In genomic region chr10:99620713-99621453, GRCh38 we compare ENCODE assay signal across 1 cellular context.
TF ChIP-seq lines count a peak whose summit lies in the region.

No MANE protein-coding gene starts in this region.

TF ChIP-seq in HEK293, 187 proteins besides CTCF, POLR2A, EP300 and RAD21 (continued from another document and continues in another):
- TF ChIP-seq ZBTB1 (tag by site-specific recombination; IDR thresholded peaks at IDR 0.05) (peak; percentile 51; the same call in 1 of the 2 replicates), ZNF19 (tag by site-specific recombination; IDR thresholded peaks at IDR 0.05; ENCODE audit: low read depth) (no peak), ZXDB (tag by site-specific recombination; IDR thresholded peaks at IDR 0.05) (peak; percentile 88), ZNF341 (tag by site-specific recombination; IDR thresholded peaks at IDR 0.05; ENCODE audit: low read depth) (peak; percentile 62), ZBTB48 (tag by site-specific recombination; IDR thresholded peaks at IDR 0.05) (peak; percentile 99), ZNF76 (tag by site-specific recombination; IDR thresholded peaks at IDR 0.05; ENCODE audit: borderline replicate concordance, low read depth) (peak; percentile 65; the same call in 1 of the 2 replicates), KLF9 (tag by site-specific recombination; IDR thresholded peaks at IDR 0.05; ENCODE audit: low read depth) (peak; percentile 69), ZNF561 (tag by site-specific recombination; IDR thresholded peaks at IDR 0.05; ENCODE audit: borderline replicate concordance) (peak; percentile 75), ZIC2 (tag by site-specific recombination; IDR thresholded peaks at IDR 0.05) (peak; percentile 39; the same call in 1 of the 2 replicates), ZNF629 (tag by site-specific recombination; IDR thresholded peaks at IDR 0.05) (peak; percentile 92), WT1 (tag by site-specific recombination; IDR thresholded peaks at IDR 0.05) (peak; percentile 72), ZNF174 (tag by site-specific recombination; IDR thresholded peaks at IDR 0.05) (no peak), GLI2 (tag by site-specific recombination; IDR thresholded peaks at IDR 0.05; ENCODE audit: borderline replicate concordance, low read depth) (no peak), ZFHX2 (tag by site-specific recombination; conservative IDR thresholded peaks at IDR 0.05) (peak; percentile 87), ZNF239 (tag by site-specific recombination; IDR thresholded peaks at IDR 0.05) (0 out of 2 replicates have a peak, but pooled peaks have one; percentile 43), EGR2 (tag by site-specific recombination; IDR thresholded peaks at IDR 0.05; ENCODE audit: low read depth) (peak; percentile 70), ZBTB8A (tag by site-specific recombination; IDR thresholded peaks at IDR 0.05) (peak; percentile 83), SP2 (tag by site-specific recombination; IDR thresholded peaks at IDR 0.05) (peak; percentile 75), ZBTB17 (tag by site-specific recombination; IDR thresholded peaks at IDR 0.05) (peak; percentile 93), KLF7 (tag by site-specific recombination; IDR thresholded peaks at IDR 0.05; ENCODE audit: borderline replicate concordance) (0 out of 2 replicates have a peak, but pooled peaks have one; percentile 66), MZF1 (tag by site-specific recombination; IDR thresholded peaks at IDR 0.05; ENCODE audit: borderline replicate concordance) (peak; percentile 33; the same call in 1 of the 2 replicates), ZNF449 (tag by site-specific recombination; IDR thresholded peaks at IDR 0.05) (peak; percentile 33; the same call in 1 of the 2 replicates), ZNF560 (tag by site-specific recombination; IDR thresholded peaks at IDR 0.05; ENCODE audit: borderline replicate concordance) (no peak), ZNF639 (tag by site-specific recombination; IDR thresholded peaks at IDR 0.05) (peak; percentile 35; the same call in 1 of the 2 replicates), ZBTB7A (tag by site-specific recombination; IDR thresholded peaks at IDR 0.05; ENCODE audit: low read depth) (peak; percentile 88), ZNF157 (tag by site-specific recombination; IDR thresholded peaks at IDR 0.05) (no peak), ZNF701 (tag by site-specific recombination; IDR thresholded peaks at IDR 0.05) (no peak), ZNF596 (tag by site-specific recombination; IDR thresholded peaks at IDR 0.05) (no peak), ZNF311 (tag by site-specific recombination; IDR thresholded peaks at IDR 0.05; ENCODE audit: borderline replicate concordance) (no peak), ZEB2 (tag by site-specific recombination; IDR thresholded peaks at IDR 0.05) (peak; percentile 90), KLF10 (tag by site-specific recombination; IDR thresholded peaks at IDR 0.05) (peak; percentile 64), KLF16 (tag by site-specific recombination; IDR thresholded peaks at IDR 0.05) (peak; percentile 90), ZNF366 (tag by site-specific recombination; conservative IDR thresholded peaks at IDR 0.05) (peak; percentile 53; the same call in 1 of the 2 replicates), SP3 (tag by site-specific recombination; IDR thresholded peaks at IDR 0.05) (peak; percentile 79), PRDM4 (tag by site-specific recombination; IDR thresholded peaks at IDR 0.05) (no peak), ZBTB21 (tag by site-specific recombination; IDR thresholded peaks at IDR 0.05) (peak; percentile 50; the same call in 1 of the 2 replicates), REPIN1 (tag by site-specific recombination; IDR thresholded peaks at IDR 0.05; ENCODE audit: low read depth) (0 out of 2 replicates have a peak, but pooled peaks have one; percentile 14), GLIS1 (tag by site-specific recombination; IDR thresholded peaks at IDR 0.05) (peak; percentile 74), ZNF785 (tag by site-specific recombination; IDR thresholded peaks at IDR 0.05) (peak; percentile 51; the same call in 1 of the 2 replicates)
- TF ChIP-seq, protein P1, sequence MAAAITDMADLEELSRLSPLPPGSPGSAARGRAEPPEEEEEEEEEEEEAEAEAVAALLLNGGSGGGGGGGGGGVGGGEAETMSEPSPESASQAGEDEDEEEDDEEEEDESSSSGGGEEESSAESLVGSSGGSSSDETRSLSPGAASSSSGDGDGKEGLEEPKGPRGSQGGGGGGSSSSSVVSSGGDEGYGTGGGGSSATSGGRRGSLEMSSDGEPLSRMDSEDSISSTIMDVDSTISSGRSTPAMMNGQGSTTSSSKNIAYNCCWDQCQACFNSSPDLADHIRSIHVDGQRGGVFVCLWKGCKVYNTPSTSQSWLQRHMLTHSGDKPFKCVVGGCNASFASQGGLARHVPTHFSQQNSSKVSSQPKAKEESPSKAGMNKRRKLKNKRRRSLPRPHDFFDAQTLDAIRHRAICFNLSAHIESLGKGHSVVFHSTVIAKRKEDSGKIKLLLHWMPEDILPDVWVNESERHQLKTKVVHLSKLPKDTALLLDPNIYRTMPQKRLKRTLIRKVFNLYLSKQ (tag by site-specific recombination; IDR thresholded peaks at IDR 0.05; ENCODE audit: borderline replicate concordance) = no peak
- TF ChIP-seq, protein P2, sequence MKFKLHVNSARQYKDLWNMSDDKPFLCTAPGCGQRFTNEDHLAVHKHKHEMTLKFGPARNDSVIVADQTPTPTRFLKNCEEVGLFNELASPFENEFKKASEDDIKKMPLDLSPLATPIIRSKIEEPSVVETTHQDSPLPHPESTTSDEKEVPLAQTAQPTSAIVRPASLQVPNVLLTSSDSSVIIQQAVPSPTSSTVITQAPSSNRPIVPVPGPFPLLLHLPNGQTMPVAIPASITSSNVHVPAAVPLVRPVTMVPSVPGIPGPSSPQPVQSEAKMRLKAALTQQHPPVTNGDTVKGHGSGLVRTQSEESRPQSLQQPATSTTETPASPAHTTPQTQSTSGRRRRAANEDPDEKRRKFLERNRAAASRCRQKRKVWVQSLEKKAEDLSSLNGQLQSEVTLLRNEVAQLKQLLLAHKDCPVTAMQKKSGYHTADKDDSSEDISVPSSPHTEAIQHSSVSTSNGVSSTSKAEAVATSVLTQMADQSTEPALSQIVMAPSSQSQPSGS (tag by site-specific recombination; IDR thresholded peaks at IDR 0.05; ENCODE audit: low read depth) = no peak
- TF ChIP-seq, protein P3, sequence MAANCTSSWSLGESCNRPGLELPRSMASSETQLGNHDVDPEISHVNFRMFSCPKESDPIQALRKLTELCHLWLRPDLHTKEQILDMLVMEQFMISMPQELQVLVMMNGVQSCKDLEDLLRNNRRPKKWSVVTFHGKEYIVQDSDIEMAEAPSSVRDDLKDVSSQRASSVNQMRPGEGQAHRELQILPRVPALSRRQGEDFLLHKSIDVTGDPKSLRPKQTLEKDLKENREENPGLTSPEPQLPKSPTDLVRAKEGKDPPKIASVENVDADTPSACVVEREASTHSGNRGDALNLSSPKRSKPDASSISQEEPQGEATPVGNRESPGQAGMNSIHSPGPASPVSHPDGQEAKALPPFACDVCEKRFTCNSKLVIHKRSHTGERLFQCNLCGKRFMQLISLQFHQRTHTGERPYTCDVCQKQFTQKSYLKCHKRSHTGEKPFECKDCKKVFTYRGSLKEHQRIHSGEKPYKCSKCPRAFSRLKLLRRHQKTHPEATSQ (tag by site-specific recombination; IDR thresholded peaks at IDR 0.05) = peak; percentile 97
- TF ChIP-seq, protein P4, sequence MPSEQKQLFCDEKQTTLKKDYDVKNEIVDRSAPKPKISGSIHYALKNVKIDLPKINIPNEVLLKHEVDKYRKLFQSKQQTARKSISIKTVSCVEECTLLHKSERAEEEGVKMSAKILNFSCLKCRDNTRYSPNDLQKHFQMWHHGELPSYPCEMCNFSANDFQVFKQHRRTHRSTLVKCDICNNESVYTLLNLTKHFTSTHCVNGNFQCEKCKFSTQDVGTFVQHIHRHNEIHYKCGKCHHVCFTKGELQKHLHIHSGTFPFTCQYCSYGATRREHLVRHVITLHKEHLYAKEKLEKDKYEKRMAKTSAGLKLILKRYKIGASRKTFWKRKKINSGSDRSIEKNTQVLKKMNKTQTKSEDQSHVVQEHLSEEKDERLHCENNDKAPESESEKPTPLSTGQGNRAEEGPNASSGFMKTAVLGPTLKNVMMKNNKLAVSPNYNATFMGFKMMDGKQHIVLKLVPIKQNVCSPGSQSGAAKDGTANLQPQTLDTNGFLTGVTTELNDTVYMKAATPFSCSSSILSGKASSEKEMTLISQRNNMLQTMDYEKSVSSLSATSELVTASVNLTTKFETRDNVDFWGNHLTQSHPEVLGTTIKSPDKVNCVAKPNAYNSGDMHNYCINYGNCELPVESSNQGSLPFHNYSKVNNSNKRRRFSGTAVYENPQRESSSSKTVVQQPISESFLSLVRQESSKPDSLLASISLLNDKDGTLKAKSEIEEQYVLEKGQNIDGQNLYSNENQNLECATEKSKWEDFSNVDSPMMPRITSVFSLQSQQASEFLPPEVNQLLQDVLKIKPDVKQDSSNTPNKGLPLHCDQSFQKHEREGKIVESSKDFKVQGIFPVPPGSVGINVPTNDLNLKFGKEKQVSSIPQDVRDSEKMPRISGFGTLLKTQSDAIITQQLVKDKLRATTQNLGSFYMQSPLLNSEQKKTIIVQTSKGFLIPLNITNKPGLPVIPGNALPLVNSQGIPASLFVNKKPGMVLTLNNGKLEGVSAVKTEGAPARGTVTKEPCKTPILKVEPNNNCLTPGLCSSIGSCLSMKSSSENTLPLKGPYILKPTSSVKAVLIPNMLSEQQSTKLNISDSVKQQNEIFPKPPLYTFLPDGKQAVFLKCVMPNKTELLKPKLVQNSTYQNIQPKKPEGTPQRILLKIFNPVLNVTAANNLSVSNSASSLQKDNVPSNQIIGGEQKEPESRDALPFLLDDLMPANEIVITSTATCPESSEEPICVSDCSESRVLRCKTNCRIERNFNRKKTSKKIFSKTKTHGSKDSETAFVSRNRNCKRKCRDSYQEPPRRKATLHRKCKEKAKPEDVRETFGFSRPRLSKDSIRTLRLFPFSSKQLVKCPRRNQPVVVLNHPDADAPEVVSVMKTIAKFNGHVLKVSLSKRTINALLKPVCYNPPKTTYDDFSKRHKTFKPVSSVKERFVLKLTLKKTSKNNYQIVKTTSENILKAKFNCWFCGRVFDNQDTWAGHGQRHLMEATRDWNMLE (tag by site-specific recombination; conservative IDR thresholded peaks at IDR 0.05; ENCODE audit: low read depth) = no peak
- TF ChIP-seq, protein P5, sequence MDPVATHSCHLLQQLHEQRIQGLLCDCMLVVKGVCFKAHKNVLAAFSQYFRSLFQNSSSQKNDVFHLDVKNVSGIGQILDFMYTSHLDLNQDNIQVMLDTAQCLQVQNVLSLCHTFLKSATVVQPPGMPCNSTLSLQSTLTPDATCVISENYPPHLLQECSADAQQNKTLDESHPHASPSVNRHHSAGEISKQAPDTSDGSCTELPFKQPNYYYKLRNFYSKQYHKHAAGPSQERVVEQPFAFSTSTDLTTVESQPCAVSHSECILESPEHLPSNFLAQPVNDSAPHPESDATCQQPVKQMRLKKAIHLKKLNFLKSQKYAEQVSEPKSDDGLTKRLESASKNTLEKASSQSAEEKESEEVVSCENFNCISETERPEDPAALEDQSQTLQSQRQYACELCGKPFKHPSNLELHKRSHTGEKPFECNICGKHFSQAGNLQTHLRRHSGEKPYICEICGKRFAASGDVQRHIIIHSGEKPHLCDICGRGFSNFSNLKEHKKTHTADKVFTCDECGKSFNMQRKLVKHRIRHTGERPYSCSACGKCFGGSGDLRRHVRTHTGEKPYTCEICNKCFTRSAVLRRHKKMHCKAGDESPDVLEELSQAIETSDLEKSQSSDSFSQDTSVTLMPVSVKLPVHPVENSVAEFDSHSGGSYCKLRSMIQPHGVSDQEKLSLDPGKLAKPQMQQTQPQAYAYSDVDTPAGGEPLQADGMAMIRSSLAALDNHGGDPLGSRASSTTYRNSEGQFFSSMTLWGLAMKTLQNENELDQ (tag by site-specific recombination; IDR thresholded peaks at IDR 0.05; ENCODE audit: low read depth) = no peak
